20 cellular contexts compared by ENCODE assay signal in the genomic region with DNA sequence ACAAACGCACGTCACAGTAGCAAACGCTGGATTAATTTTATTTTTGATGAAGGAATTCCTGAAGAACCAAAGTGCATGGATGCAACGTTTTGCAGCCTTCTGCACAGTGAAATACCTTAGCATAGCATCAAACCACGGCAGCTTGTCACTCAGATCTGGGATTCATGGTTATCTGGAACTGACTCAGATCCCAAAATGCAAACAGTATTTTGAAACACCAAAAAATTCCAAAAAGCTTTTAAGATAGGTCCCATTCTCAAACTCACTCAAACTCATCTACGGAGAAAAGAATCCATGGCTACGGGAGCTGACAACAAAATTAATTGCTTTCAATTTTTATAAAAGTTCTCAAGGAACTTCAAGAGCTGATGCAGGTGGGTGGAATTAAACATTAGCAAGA.
"Had no signal": no experiment of that assay in that cellular context is flagged by ENCODE, and none has a peak within 500 bp of the region (broad histone marks: within the 10 kb centered on the region; RNA-seq: fewer than 3 reads in every experiment).

No MANE protein-coding gene starts in this region.

- H3K4me1 ChIP-seq: adrenal gland, breast epithelium had no signal

- H3K4me3 Mint-ChIP-seq: activated CD8-positive, alpha-beta T cell treated with anti-CD3 and anti-CD28 coated beads for 36 hours; activated naive CD8-positive, alpha-beta T cell treated with anti-CD3 and anti-CD28 coated beads, Interleukin-2, amount 10 ng/mL, durations not matched to agents 7 days and 5 days; activated T-cell treated with anti-CD3 and anti-CD28 coated beads, Interleukin-2, amount 50 U/mL, for 72 hours; T-helper 17 cell had no signal

- H3K27ac Mint-ChIP-seq: activated CD8-positive, alpha-beta T cell treated with anti-CD3 and anti-CD28 coated beads for 36 hours; activated naive CD8-positive, alpha-beta T cell treated with anti-CD3 and anti-CD28 coated beads, Interleukin-2, amount 10 ng/mL, durations not matched to agents 7 days and 5 days; activated T-cell treated with anti-CD3 and anti-CD28 coated beads, Interleukin-2, amount 50 U/mL, for 72 hours; activated T-helper 2 cell treated with anti-CD3 and anti-CD28 coated beads, Interferon-gamma antibody, Interleukin-2, Interleukin-4, amounts not matched to agents 10 μg/mL and 5 μg/mL and 100 μg/mL, durations not matched to agents 14 hours and 24 hours and 36 hours; T-helper 17 cell had no signal

- H3K27ac ChIP-seq: adrenal gland, breast epithelium had no signal

- H3K4me1 Mint-ChIP-seq: activated naive CD8-positive, alpha-beta T cell treated with anti-CD3 and anti-CD28 coated beads, Interleukin-2, amount 10 ng/mL, durations not matched to agents 7 days and 5 days; T-helper 17 cell had no signal

- H3K36me3 ChIP-seq: adrenal gland, breast epithelium had no signal

- DNase-seq: activated CD4-positive, alpha-beta T cell treated with anti-CD3 and anti-CD28 coated beads, Interleukin-2, amount 50 U/mL, for 1 hour; activated CD4-positive, CD25-positive, alpha-beta regulatory T cell; activated CD8-positive, alpha-beta memory T cell treated with anti-CD3 and anti-CD28 coated beads, Interleukin-2, amount 50 U/mL, for 4 hours; activated CD8-positive, alpha-beta T cell treated with anti-CD3 and anti-CD28 coated beads for 36 hours; activated naive CD4-positive, alpha-beta T cell treated with anti-CD3 and anti-CD28 coated beads, Interleukin-2, amount 50 U/mL, for 16 hours; activated naive CD8-positive, alpha-beta T cell treated with anti-CD3 and anti-CD28 coated beads, Interleukin-2, amount 10 ng/mL, durations not matched to agents 7 days and 5 days; activated T-cell treated with anti-CD3 and anti-CD28 coated beads, Interleukin-2, amount 50 U/mL, for 72 hours; adrenal gland; anterior cingulate cortex; KG1; NCI-H1092; NCI-H1417 treated with DMSO at 0.1 percent for 48 hours; NCI-H1694; NCI-H2029; NCI-H2107; SHP77 treated with DMSO at 0.1 percent for 48 hours; T-helper 17 cell; T-helper 9 cell had no signal

- H3K27me3 Mint-ChIP-seq: activated CD8-positive, alpha-beta T cell treated with anti-CD3 and anti-CD28 coated beads for 36 hours had no signal

- H3K4me3 ChIP-seq: adrenal gland, breast epithelium had no signal

- H3K9me3 ChIP-seq: adrenal gland, breast epithelium had no signal

- H3K36me3 Mint-ChIP-seq: activated naive CD8-positive, alpha-beta T cell treated with anti-CD3 and anti-CD28 coated beads, Interleukin-2, amount 10 ng/mL, durations not matched to agents 7 days and 5 days had no signal

- H3K9me3 Mint-ChIP-seq: activated CD8-positive, alpha-beta T cell treated with anti-CD3 and anti-CD28 coated beads for 36 hours; activated naive CD8-positive, alpha-beta T cell treated with anti-CD3 and anti-CD28 coated beads, Interleukin-2, amount 10 ng/mL, durations not matched to agents 7 days and 5 days; activated T-cell treated with anti-CD3 and anti-CD28 coated beads, Interleukin-2, amount 50 U/mL, for 72 hours; activated T-helper 2 cell treated with anti-CD3 and anti-CD28 coated beads, Interferon-gamma antibody, Interleukin-2, Interleukin-4, amounts not matched to agents 10 μg/mL and 5 μg/mL and 100 μg/mL, durations not matched to agents 14 hours and 24 hours and 36 hours had no signal

- H3K27me3 ChIP-seq: adrenal gland, breast epithelium had no signal

- ATAC-seq: activated CD8-positive, alpha-beta T cell treated with anti-CD3 and anti-CD28 coated beads for 36 hours; activated T-cell treated with anti-CD3 and anti-CD28 coated beads, Interleukin-2, amount 50 U/mL, for 72 hours; T-helper 17 cell had no signal
